Comparison of ENCODE assay signal across 8 cellular contexts in the genomic region with DNA sequence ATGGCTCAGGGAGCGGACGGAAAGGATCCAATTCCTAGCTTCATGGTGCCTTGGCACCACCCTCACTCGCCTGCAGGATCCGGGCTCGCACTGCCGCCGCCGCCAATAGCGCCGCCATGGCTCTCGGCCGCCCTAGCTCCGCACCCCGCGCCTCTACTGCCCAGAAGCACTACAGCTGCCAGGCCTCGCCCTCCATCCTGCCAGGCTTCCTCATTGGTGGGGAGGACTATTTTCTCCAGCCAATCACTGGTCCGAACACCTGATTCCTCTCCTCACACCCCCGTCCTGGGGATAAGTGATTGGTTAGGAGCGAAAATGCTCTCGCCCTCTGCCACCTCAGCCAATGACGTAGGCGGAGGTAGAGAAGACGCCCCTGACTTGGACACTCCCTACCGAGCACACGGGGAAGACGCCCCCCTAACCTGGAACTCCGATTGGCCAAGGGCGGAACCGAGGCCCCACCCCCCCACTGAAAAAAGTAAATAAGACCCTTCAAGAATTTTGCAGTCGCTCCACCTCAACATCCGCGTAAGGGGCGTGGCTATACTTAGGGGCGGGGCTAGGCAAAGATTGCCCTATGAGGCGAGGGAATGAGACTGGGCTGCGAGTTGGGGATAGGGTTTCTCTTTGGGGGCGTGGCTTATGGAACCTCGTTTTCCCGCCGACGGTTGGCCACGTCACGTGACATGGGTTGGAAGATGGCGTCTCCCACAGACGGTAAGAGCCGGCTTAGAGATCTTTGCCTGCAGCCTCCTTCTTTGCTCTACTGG. TPM values are rescaled to one million over a fixed set of nuclear protein-coding genes. Genes with fewer than 3 reads are reported as not detected.
DNase-seq lines count a peak whose midpoint lies in the region; ATAC-seq and TF ChIP-seq lines count a peak whose summit lies in the region.

A gene (minus strand): TSS at position 177 of the 770 bp plus-strand sequence. CDS start 59 bp downstream, at position 118.
A gene with protein sequence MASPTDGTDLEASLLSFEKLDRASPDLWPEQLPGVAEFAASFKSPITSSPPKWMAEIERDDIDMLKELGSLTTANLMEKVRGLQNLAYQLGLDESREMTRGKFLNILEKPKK (plus strand): TSS at position 680 of the 770 bp plus-strand sequence. CDS start 19 bp downstream, at position 699.

- H3K4me1 ChIP-seq in rectal smooth muscle tissue (ENCODE audit: control insufficient read depth, insufficient read depth, low read length): peaks cover 14% of the 10 kb centered on the region
- H3K4me1 ChIP-seq in aorta (ENCODE audit: control insufficient read depth in 1 of 2, insufficient read depth in 2 of 2, low read length in 2 of 2): no peaks in the 10 kb centered on the region

- in situ Hi-C loops in astrocyte of the cerebellum (cut with HindIII; ENCODE audit: low sequenced_read_pairs): no loop called here

- H3K36me3 ChIP-seq in rectal smooth muscle tissue (ENCODE audit: control insufficient read depth, insufficient read depth, low read length): no peaks in the 10 kb centered on the region
- no peaks in the 10 kb centered on the region for H3K36me3 ChIP-seq in aorta (ENCODE audit: control insufficient read depth in 1 of 2, insufficient read depth in 2 of 2, low read length in 1 of 2)

- 0% methylated on average over 45 to 46 of the region's 46 CpGs for WGBS in aorta, 2 donors

- peak within 1 kb of the TSS; percentile 74 for H3K4me3 ChIP-seq in astrocyte of the cerebellum (ENCODE audit: low read depth, low read length)
- peak within 1 kb of the TSS; percentile 97 for H3K4me3 ChIP-seq in rectal smooth muscle tissue (ENCODE audit: low read length)
- H3K4me3 ChIP-seq in aorta (ENCODE audit: low read length in 2 of 2): peak within 1 kb of the TSS; percentile 49 to 62

- no peaks in the 10 kb centered on the region for H3K9me3 ChIP-seq in aorta (ENCODE audit: control insufficient read depth, low read length)

- ATAC-seq in GM18508 (IDR thresholded peaks at IDR 0.05; ENCODE audit: insufficient read depth, unreplicated experiment) (peak; percentile 72), HG03025 (IDR thresholded peaks at IDR 0.05; ENCODE audit: low FRiP score, unreplicated experiment) (peak; percentile 87), aorta (ENCODE audit: low FRiP score) (peak; percentile 97)

- DNase-seq in NCI-H2029 treated with DMSO at 0.1 percent for 48 hours (lab: John Stamatoyannopoulos, UW): peak; percentile 98
- peak; percentile 100 for DNase-seq in T-helper 9 cell
- peak; percentile 100 for DNase-seq in astrocyte of the cerebellum (ENCODE audit: low read depth)
- DNase-seq in hepatic stellate cell (ENCODE audit: low spot score): peak; percentile 99
- peak; percentile 100 for DNase-seq in aorta

- TF ChIP-seq CTCF in astrocyte of the cerebellum (IDR thresholded peaks at IDR 0.05; ENCODE audit: low read depth, low read length, missing control alignments): no peak

- peak within 1 kb of the TSS; percentile 80 for H3K9ac ChIP-seq in rectal smooth muscle tissue (ENCODE audit: low read length)

- H3K27ac ChIP-seq in rectal smooth muscle tissue (ENCODE audit: low read depth, low read length): peak within 1 kb of the TSS; percentile 74
- peak within 1 kb of the TSS; percentile 20 to 42 for H3K27ac ChIP-seq in aorta (ENCODE audit: low read depth in 1 of 2, low read length in 2 of 2)

- intact Hi-C loops in aorta (cut with DNase I): no loop called here

- no peaks in the 10 kb centered on the region for H3K27me3 ChIP-seq in rectal smooth muscle tissue (ENCODE audit: control insufficient read depth, insufficient read depth, low read length)
- H3K27me3 ChIP-seq in aorta (ENCODE audit: control insufficient read depth in 1 of 2, insufficient read depth in 2 of 2, low read length in 1 of 2): no peaks in the 10 kb centered on the region

RNA-seq across cellular contexts. Expression of the first gene that starts in this region (rescaled TPM):
- 10 to 100 TPM; 28.4 to 33.6 TPM for total RNA-seq in aorta
- 10 to 100 TPM; 10.7 to 13.8 TPM for polyA plus RNA-seq in aorta

RNA-seq across cellular contexts. Expression of the second gene that starts in this region (rescaled TPM):
- 10 to 100 TPM in 1 of 2 donors, 1 to 10 TPM in 1; 9.2 to 10.6 TPM for total RNA-seq in aorta
- 10 to 100 TPM in 1 of 2 donors, 1 to 10 TPM in 1; 9.0 to 13.9 TPM for polyA plus RNA-seq in aorta

Comparison
In these comparisons a context has a peak if more than half of its experiments do, and no peak if none do; other contexts are left out.
1. Peak in every context shown above with its lines: DNase-seq, ATAC-seq, H3K4me3 ChIP-seq and H3K27ac ChIP-seq.